In genomic region chr13:99296270-99296865, GRCh38 we compare ENCODE assay signal across 12 cellular contexts. TPM values are rescaled to one million over a fixed set of nuclear protein-coding genes. Genes with fewer than 3 reads are reported as not detected.
DNase-seq lines count a peak whose midpoint lies in the region; ATAC-seq and TF ChIP-seq lines count a peak whose summit lies in the region.
"Had no signal": no experiment of that assay in that cellular context is flagged by ENCODE, and none has a peak within 500 bp of the region (broad histone marks: within the 10 kb centered on the region; RNA-seq: fewer than 3 reads in every experiment).

No MANE protein-coding gene starts in this region.

- H3K27ac Mint-ChIP-seq in CD4-positive, alpha-beta T cell: peak overlapping the region; percentile 100
- peak overlapping the region; percentile 84 for H3K27ac Mint-ChIP-seq in chondrocyte (ENCODE audit: unreplicated experiment)

- no peaks in the 10 kb centered on the region for H3K27me3 ChIP-seq in CD4-positive, alpha-beta T cell (ENCODE audit: control insufficient read depth, insufficient read depth, low read length)
- H3K27me3 ChIP-seq: ovary had no signal

- no peaks in the 10 kb centered on the region for H3K9me3 ChIP-seq in CD4-positive, alpha-beta T cell (ENCODE audit: control insufficient read depth, low read length)
- H3K9me3 ChIP-seq: ovary had no signal

- H3K27me3 Mint-ChIP-seq in CD4-positive, alpha-beta T cell: no peaks in the 10 kb centered on the region
- H3K27me3 Mint-ChIP-seq in chondrocyte (ENCODE audit: low read depth): no peaks in the 10 kb centered on the region

- CTCF ChIA-PET in CD4-positive, alpha-beta T cell (lab: Charles Lee): interaction anchor here (1.0 to 4.6 kb wide), 7 partner anchors 11 to 140 kb away, joined by 3 to 32 read pairs (median 5); partner anchors contain the start of gene GPR183
- CTCF ChIA-PET in RWPE1 (lab: Yijun Ruan, JAX): interaction anchor here (0.5 kb wide), 1 partner anchor 156 kb away, joined by 4 read pairs; no protein-coding TSS in a partner anchor

- DNase-seq in CD4-positive, alpha-beta T cell: no peak
- no peak for DNase-seq in chondrocyte (ENCODE audit: low spot score)
- no peak for DNase-seq in erythroblast (lab: John Stamatoyannopoulos, UW)
- no peak for DNase-seq in RWPE1 (ENCODE audit: low spot score)
- no peak for DNase-seq in DMS 273 (lab: John Stamatoyannopoulos, UW; ENCODE audit: unreplicated experiment)
- DNase-seq: hippocampal formation; NCI-H1092; ovary; stimulated activated CD8-positive, alpha-beta memory T cell treated with anti-CD3 and anti-CD28 coated beads, Interleukin-4, amount 100 ng/mL, for 48 hours had no signal

- peaks cover 93% of the 10 kb centered on the region for H3K4me1 Mint-ChIP-seq in CD4-positive, alpha-beta T cell (ENCODE audit: low read depth)
- H3K4me1 Mint-ChIP-seq in chondrocyte (ENCODE audit: low read depth): peaks cover 30% of the 10 kb centered on the region

- ATAC-seq in CD4-positive, alpha-beta T cell (ENCODE audit: poor library complexity): peak; percentile 60
- ATAC-seq in GM21360 (IDR thresholded peaks at IDR 0.05; ENCODE audit: unreplicated experiment) (peak; percentile 45), HG03354 (IDR thresholded peaks at IDR 0.05; ENCODE audit: poor library complexity, severe bottlenecking, unreplicated experiment) (peak; percentile 43), GM18873 (IDR thresholded peaks at IDR 0.05; ENCODE audit: low FRiP score, unreplicated experiment) (no peak)

- H3K27ac ChIP-seq in CD4-positive, alpha-beta T cell (ENCODE audit: low read depth, low read length): peak overlapping the region; percentile 78
- H3K27ac ChIP-seq in RWPE1: no peak overlapping the region
- H3K27ac ChIP-seq: ovary had no signal

- intact Hi-C loops in CD4-positive, alpha-beta T cell (cut with DNase I, micrococcal nuclease): loop anchor here in 1 of 2 experiments (1.0 to 10.0 kb wide), 5 partner anchors 8 to 208 kb away; partner anchors contain the start of gene TM9SF2

- H3K36me3 Mint-ChIP-seq in CD4-positive, alpha-beta T cell (ENCODE audit: low read depth): peaks cover 82% of the 10 kb centered on the region
- H3K36me3 Mint-ChIP-seq in chondrocyte (ENCODE audit: low read depth): peaks cover 8% of the 10 kb centered on the region

- POLR2A ChIA-PET in CD4-positive, alpha-beta T cell (lab: Charles Lee): interaction anchor here (0.6 to 13.9 kb wide), 29 partner anchors 8 to 199 kb away, joined by 3 to 220 read pairs (median 4); partner anchors contain the start of genes GPR183 and UBAC2
- POLR2A ChIA-PET in RWPE1 (lab: Yijun Ruan, JAX; ENCODE audit: low non-redundant PET): no interaction called here

- TF ChIP-seq CTCF in CD4-positive, alpha-beta T cell (IDR thresholded peaks at IDR 0.05): no peak
- TF ChIP-seq CTCF in chondrocyte (IDR thresholded peaks at IDR 0.05): no peak
- TF ChIP-seq CTCF in RWPE1 (conservative IDR thresholded peaks at IDR 0.05; ENCODE audit: low read depth): no peak

- no peaks in the 10 kb centered on the region for H3K9me3 Mint-ChIP-seq in CD4-positive, alpha-beta T cell
- no peaks in the 10 kb centered on the region for H3K9me3 Mint-ChIP-seq in chondrocyte (ENCODE audit: low read depth)

- no peak for TF ChIP-seq POLR2A in erythroblast (IDR thresholded peaks at IDR 0.05; ENCODE audit: low read length)

- H3K4me3 Mint-ChIP-seq in CD4-positive, alpha-beta T cell: peak overlapping the region; percentile 86
- peak overlapping the region; percentile 11 for H3K4me3 Mint-ChIP-seq in chondrocyte (ENCODE audit: unreplicated experiment)

RNA-seq across cellular contexts. Expression of gene GPR183, which starts 10.8 kb away (rescaled TPM):
- total RNA-seq in CD4-positive, alpha-beta T cell: 100 to 1,000 TPM; 330 to 337 TPM
- 0.63 to 5.7 TPM (median 5.7 TPM) in 3 replicates for total RNA-seq in chondrocyte

RNA-seq across cellular contexts. Expression of gene GPR18, which starts 38.2 kb away (rescaled TPM):
- total RNA-seq in CD4-positive, alpha-beta T cell: 10 to 100 TPM; 42.9 to 45.1 TPM
- total RNA-seq in chondrocyte: not detected in 3 replicates

Comparison
In these comparisons a context has a peak if more than half of its experiments do, and no peak if none do; other contexts are left out.
1. RNA of gene GPR183, which starts 10.8 kb away (total RNA-seq): 330 to 337 TPM in CD4-positive, alpha-beta T cell; 0.63 to 5.7 TPM in chondrocyte; every median in the first group is over 10 times any median in the second.
2. RNA of gene GPR18, which starts 38.2 kb away (total RNA-seq): 42.9 to 45.1 TPM in CD4-positive, alpha-beta T cell; not detected in chondrocyte; every median in the first group is over 10 times any median in the second.